25 cellular contexts compared by ENCODE assay signal in genomic region chr11:29447821-29448220, GRCh38.
"Had no signal": no experiment of that assay in that cellular context is flagged by ENCODE, and none has a peak within 500 bp of the region (broad histone marks: within the 10 kb centered on the region; RNA-seq: fewer than 3 reads in every experiment).

No MANE protein-coding gene starts in this region.

- H3K27ac ChIP-seq: neutrophil, pancreas, prostate gland, right lobe of liver, sigmoid colon, stomach, suprapubic skin, testis, tibial artery, transverse colon, upper lobe of right lung, uterus had no signal

- H3K27me3 Mint-ChIP-seq: naive B cell; naive thymus-derived CD8-positive, alpha-beta T cell; natural killer cell treated with Interleukin-12 subunit alpha and Interleukin-12 subunit beta and Interleukin-15 and Interleukin-18, amount 100 ng/mL, for 72 hours; stimulated activated naive B cell treated with anti-CD40 and anti-IgM and Interleukin-4, amounts not matched to agents 10 μg/mL and 1 μg/mL and 100 μg/mL, for 72 hours; stimulated activated naive CD8-positive, alpha-beta T cell treated with anti-CD3 and anti-CD28 coated beads, Interleukin-15, Interleukin-2, amounts not matched to agents 100 ng/mL and 50 ng/mL, for 24 hours; type B pancreatic cell had no signal

- H3K27ac Mint-ChIP-seq: naive B cell; naive thymus-derived CD8-positive, alpha-beta T cell; natural killer cell treated with Interleukin-12 subunit alpha and Interleukin-12 subunit beta and Interleukin-15 and Interleukin-18, amount 100 ng/mL, for 72 hours; stimulated activated effector memory CD8-positive, alpha-beta T cell treated with anti-CD3 and anti-CD28 coated beads, Interleukin-12 subunit alpha, Interleukin-12 subunit beta, amount 100 ng/mL, for 72 hours; stimulated activated naive B cell treated with anti-CD40 and anti-IgM and Interleukin-4, amounts not matched to agents 10 μg/mL and 1 μg/mL and 100 μg/mL, for 72 hours; stimulated activated naive CD8-positive, alpha-beta T cell treated with anti-CD3 and anti-CD28 coated beads, Interleukin-15, Interleukin-2, amounts not matched to agents 100 ng/mL and 50 ng/mL, for 24 hours; type B pancreatic cell had no signal

- H3K9me3 ChIP-seq: neutrophil, pancreas, prostate gland, right lobe of liver, sigmoid colon, stomach, suprapubic skin, testis, tibial artery, transverse colon, upper lobe of right lung, uterus had no signal

- H3K27me3 ChIP-seq: neutrophil, pancreas, right lobe of liver, sigmoid colon, stomach, suprapubic skin, testis, tibial artery, transverse colon, upper lobe of right lung, uterus had no signal

- H3K4me1 ChIP-seq: pancreas, prostate gland, right lobe of liver, sigmoid colon, stomach, suprapubic skin, testis, tibial artery, transverse colon, upper lobe of right lung, uterus had no signal

- H3K9me3 Mint-ChIP-seq: stimulated activated effector memory CD8-positive, alpha-beta T cell treated with anti-CD3 and anti-CD28 coated beads, Interleukin-12 subunit alpha, Interleukin-12 subunit beta, amount 100 ng/mL, for 72 hours; type B pancreatic cell had no signal

- H3K4me3 Mint-ChIP-seq: naive B cell; naive thymus-derived CD8-positive, alpha-beta T cell; natural killer cell treated with Interleukin-12 subunit alpha and Interleukin-12 subunit beta and Interleukin-15 and Interleukin-18, amount 100 ng/mL, for 72 hours; stimulated activated effector memory CD8-positive, alpha-beta T cell treated with anti-CD3 and anti-CD28 coated beads, Interleukin-12 subunit alpha, Interleukin-12 subunit beta, amount 100 ng/mL, for 72 hours; stimulated activated naive B cell treated with anti-CD40 and anti-IgM and Interleukin-4, amounts not matched to agents 10 μg/mL and 1 μg/mL and 100 μg/mL, for 72 hours; stimulated activated naive CD8-positive, alpha-beta T cell treated with anti-CD3 and anti-CD28 coated beads, Interleukin-15, Interleukin-2, amounts not matched to agents 100 ng/mL and 50 ng/mL, for 24 hours; type B pancreatic cell had no signal

- H3K4me3 ChIP-seq: pancreas, prostate gland, right lobe of liver, sigmoid colon, stomach, suprapubic skin, testis, tibial artery, transverse colon, upper lobe of right lung, uterus had no signal

- DNase-seq: naive B cell; naive thymus-derived CD8-positive, alpha-beta T cell; pancreas; right lobe of liver; sigmoid colon; small intestine; stimulated activated CD4-positive, alpha-beta T cell treated with anti-CD3 and anti-CD28 coated beads, Interleukin-15, amount 100 ng/mL, for 24 hours; stimulated activated CD4-positive, alpha-beta T cell treated with anti-CD3 and anti-CD28 coated beads, Interleukin-2, amount 100 ng/mL, for 24 hours; stimulated activated CD4-positive, alpha-beta T cell treated with anti-CD3 and anti-CD28 coated beads, Interleukin-2, amount 100 ng/mL, for 48 hours; stimulated activated CD4-positive, alpha-beta T cell treated with anti-CD3 and anti-CD28 coated beads, Interleukin-4, amount 100 ng/mL, for 24 hours; stimulated activated naive B cell treated with anti-CD40 and anti-IgM and Interleukin-4, amounts not matched to agents 10 μg/mL and 1 μg/mL and 100 μg/mL, for 72 hours; stimulated activated naive CD4-positive, alpha-beta T cell treated with Interleukin-2 at 50 U/mL for 16 hours; stomach; tibial artery; transverse colon; upper lobe of right lung; uterus had no signal

- H3K4me1 Mint-ChIP-seq: naive B cell; naive thymus-derived CD8-positive, alpha-beta T cell; stimulated activated effector memory CD8-positive, alpha-beta T cell treated with anti-CD3 and anti-CD28 coated beads, Interleukin-12 subunit alpha, Interleukin-12 subunit beta, amount 100 ng/mL, for 72 hours; stimulated activated naive B cell treated with anti-CD40 and anti-IgM and Interleukin-4, amounts not matched to agents 10 μg/mL and 1 μg/mL and 100 μg/mL, for 72 hours had no signal

- H3K36me3 ChIP-seq: neutrophil, pancreas, prostate gland, right lobe of liver, sigmoid colon, stomach, suprapubic skin, tibial artery, transverse colon, upper lobe of right lung, uterus had no signal

- H3K36me3 Mint-ChIP-seq: naive B cell; natural killer cell treated with Interleukin-12 subunit alpha and Interleukin-12 subunit beta and Interleukin-15 and Interleukin-18, amount 100 ng/mL, for 72 hours; stimulated activated effector memory CD8-positive, alpha-beta T cell treated with anti-CD3 and anti-CD28 coated beads, Interleukin-12 subunit alpha, Interleukin-12 subunit beta, amount 100 ng/mL, for 72 hours; stimulated activated naive B cell treated with anti-CD40 and anti-IgM and Interleukin-4, amounts not matched to agents 10 μg/mL and 1 μg/mL and 100 μg/mL, for 72 hours; type B pancreatic cell had no signal
